In the genomic region with DNA sequence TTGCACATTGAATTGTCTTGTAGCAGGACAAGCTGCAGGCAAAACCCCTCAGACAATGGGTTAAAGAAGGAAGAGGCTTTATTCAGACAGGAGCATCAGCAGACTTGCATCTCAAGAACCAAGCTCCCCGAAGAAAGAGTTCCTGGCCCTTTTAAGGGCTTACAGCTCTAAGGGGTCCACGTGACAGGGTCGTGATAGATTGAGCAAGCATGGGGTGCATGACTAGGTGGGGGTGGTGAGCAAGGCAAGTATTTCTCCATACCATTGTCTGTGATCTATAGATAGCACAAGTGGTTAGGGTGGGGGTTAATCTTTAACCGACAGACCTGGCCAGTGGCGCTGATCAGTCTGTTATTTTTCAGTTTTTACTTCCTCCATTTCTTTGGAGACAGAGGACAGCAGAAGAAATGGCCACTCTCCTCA, we compare ENCODE assay signal across 1 cellular context.
TF ChIP-seq lines count a peak whose summit lies in the region.
"Not testable (repeated sequence)": the region's sequence is repeated elsewhere in the genome, so short reads cannot be mapped to it uniquely, and the experiment has no call there.

No MANE protein-coding gene starts in this region.

TF ChIP-seq in K562, 482 proteins besides CTCF, POLR2A, EP300 and RAD21 (continued from another document):
- TF ChIP-seq ZBTB11 (CRISPR knock-in tag; IDR thresholded peaks at IDR 0.05): peak in 1 of 3 experiments; percentile 58; a peak in 1 of 6 replicates
- 0 out of 2 replicates have a peak, but pooled peaks have one; percentile 63 for TF ChIP-seq IRF9 (tag; IDR thresholded peaks at IDR 0.05)
- TF ChIP-seq TBL1XR1 (IDR thresholded peaks at IDR 0.05; ENCODE audit: low read length in 2 of 2): peak in 1 of 2 experiments; percentile 24; a peak in 1 of 4 replicates
- peak; percentile 66 for TF ChIP-seq RNF2 (IDR thresholded peaks at IDR 0.05)
- TF ChIP-seq CREM (IDR thresholded peaks at IDR 0.05; ENCODE audit: low read depth): peak; percentile 46; the same call in 1 of the 2 replicates
- TF ChIP-seq VEZF1 (CRISPR knock-in tag; IDR thresholded peaks at IDR 0.05): peak; percentile 58
- TF ChIP-seq KLF16 (IDR thresholded peaks at IDR 0.05): peak; percentile 84
- peak; percentile 89 for TF ChIP-seq CEBPG (CRISPR knock-in tag; IDR thresholded peaks at IDR 0.05)
- peak in 1 of 2 experiments; percentile 79; a peak in 2 of 4 replicates for TF ChIP-seq CEBPG (tag; conservative IDR thresholded peaks at IDR 0.05 in 1 of 2, IDR thresholded peaks at IDR 0.05 in 1 of 2)
- TF ChIP-seq ZBED1 (IDR thresholded peaks at IDR 0.05): peak; percentile 78; the same call in 1 of the 2 replicates
- TF ChIP-seq ZKSCAN8 (CRISPR knock-in tag; IDR thresholded peaks at IDR 0.05): peak; percentile 55; the same call in 1 of the 2 replicates
- TF ChIP-seq EGR1 (conservative IDR thresholded peaks at IDR 0.05): 0 out of 2 replicates have a peak, but pooled peaks have one; percentile 18
- peak; percentile 69; the same call in 1 of the 2 replicates for TF ChIP-seq SMARCE1 (IDR thresholded peaks at IDR 0.05)
- TF ChIP-seq TCF3 (CRISPR knock-in tag; IDR thresholded peaks at IDR 0.05): peak; percentile 92
- TF ChIP-seq ATF7 (IDR thresholded peaks at IDR 0.05): peak; percentile 14; the same call in 1 of the 2 replicates
- peak in 1 of 2 experiments; percentile 31; a peak in 1 of 4 replicates for TF ChIP-seq MLLT1 (IDR thresholded peaks at IDR 0.05)
- peak; percentile 73 for TF ChIP-seq FOXM1 (IDR thresholded peaks at IDR 0.05; ENCODE audit: low read depth)
- TF ChIP-seq FOXM1 (CRISPR knock-in tag; IDR thresholded peaks at IDR 0.05; ENCODE audit: low read depth); TEAD4 (CRISPR knock-in tag; IDR thresholded peaks at IDR 0.05; ENCODE audit: borderline replicate concordance): not testable (repeated sequence)
- TF ChIP-seq PML (IDR thresholded peaks at IDR 0.05; ENCODE audit: low read length): peak; percentile 79
- TF ChIP-seq ZNF589 (CRISPR knock-in tag; IDR thresholded peaks at IDR 0.05; ENCODE audit: low read depth): 0 out of 2 replicates have a peak, but pooled peaks have one; percentile 38
- TF ChIP-seq TEAD4 (IDR thresholded peaks at IDR 0.05; ENCODE audit: low read length): peak; percentile 90
- peak; percentile 8 for TF ChIP-seq DACH1 (IDR thresholded peaks at IDR 0.05; ENCODE audit: partially characterized antibody)
- TF ChIP-seq RAD51 (IDR thresholded peaks at IDR 0.05; ENCODE audit: borderline replicate concordance, low read depth): peak; percentile 58; the same call in 1 of the 2 replicates
- peak; percentile 64; the same call in 1 of the 2 replicates for TF ChIP-seq STAT5A (IDR thresholded peaks at IDR 0.05; ENCODE audit: borderline replicate concordance, low read length)
- TF ChIP-seq ARID1B (IDR thresholded peaks at IDR 0.05): peak; percentile 90
- peak; percentile 55 for TF ChIP-seq LCOR (CRISPR knock-in tag; IDR thresholded peaks at IDR 0.05)
